ENCODE assay signal across 8 cellular contexts in genomic region chr21:45405819-45406762, GRCh38. TPM values are rescaled to one million over a fixed set of nuclear protein-coding genes. Genes with fewer than 3 reads are reported as not detected.
DNase-seq lines count a peak whose midpoint lies in the region; ATAC-seq and TF ChIP-seq lines count a peak whose summit lies in the region.

No MANE protein-coding gene starts in this region.

- H3K9me3 Mint-ChIP-seq in progenitor cell of endocrine pancreas (ENCODE audit: low read depth): peaks cover 7% of the 10 kb centered on the region

- H3K4me3 ChIP-seq in fibroblast of villous mesenchyme (ENCODE audit: low read depth, low read length): peak overlapping the region; percentile 60

- H3K27ac Mint-ChIP-seq in progenitor cell of endocrine pancreas: peak overlapping the region; percentile 90

- ATAC-seq in esophagus mucosa (no peak), GM18502 (IDR thresholded peaks at IDR 0.05; ENCODE audit: poor library complexity, unreplicated experiment) (no peak), GM18867 (IDR thresholded peaks at IDR 0.05; ENCODE audit: unreplicated experiment) (no peak)

- H3K36me3 Mint-ChIP-seq in progenitor cell of endocrine pancreas (ENCODE audit: insufficient read depth): peaks cover 4% of the 10 kb centered on the region

- H3K4me3 Mint-ChIP-seq in progenitor cell of endocrine pancreas (ENCODE audit: low read depth): peak overlapping the region; percentile 69

- peaks cover 46% of the 10 kb centered on the region for H3K4me1 Mint-ChIP-seq in progenitor cell of endocrine pancreas (ENCODE audit: low read depth)

- H3K27me3 Mint-ChIP-seq in progenitor cell of endocrine pancreas: peaks cover 19% of the 10 kb centered on the region

- TF ChIP-seq CTCF in fibroblast of villous mesenchyme (IDR thresholded peaks at IDR 0.05; ENCODE audit: insufficient read depth, low read depth, low read length) (no peak), progenitor cell of endocrine pancreas (IDR thresholded peaks at IDR 0.05; ENCODE audit: unreplicated experiment) (no peak)

- DNase-seq in EH (ENCODE audit: low read depth): peak; percentile 44
- DNase-seq in T1000 (lab: John Stamatoyannopoulos, UW): peak; percentile 10
- peak; percentile 51 for DNase-seq in fibroblast of villous mesenchyme (ENCODE audit: low read depth)
- no peak for DNase-seq in progenitor cell of endocrine pancreas (ENCODE audit: low spot score, unreplicated experiment)
- DNase-seq in AML-193 (lab: John Stamatoyannopoulos, UW): no peak

RNA-seq across cellular contexts. Expression of gene COL18A1, which starts 1.1 kb away (rescaled TPM):
- total RNA-seq in fibroblast of villous mesenchyme (33.7 and 45.1 TPM in 2 replicates), progenitor cell of endocrine pancreas (271 TPM in 2 replicates), esophagus mucosa (26.7 TPM)

Comparison
In these comparisons a context has a peak if more than half of its experiments do, and no peak if none do; other contexts are left out.
1. DNase-seq: peak in EH (single experiment), T1000 (single experiment) and fibroblast of villous mesenchyme (single experiment); none in progenitor cell of endocrine pancreas (single experiment) and AML-193 (0 of 2).